8 cellular contexts compared by ENCODE assay signal in genomic region chr2:169693344-169693743, GRCh38. TPM values are rescaled to one million over a fixed set of nuclear protein-coding genes. Genes with fewer than 3 reads are reported as not detected.
DNase-seq lines count a peak whose midpoint lies in the region; ATAC-seq, FAIRE-seq and TF ChIP-seq lines count a peak whose summit lies in the region.

No MANE protein-coding gene starts in this region.

- H3K9me3 Mint-ChIP-seq in activated naive CD8-positive, alpha-beta T cell treated with anti-CD3 and anti-CD28 coated beads, Interleukin-2, amount 50 U/mL, for 24 hours: peaks cover 17% of the 10 kb centered on the region

- H3K4me3 ChIP-seq in LNCaP clone FGC (ENCODE audit: low read depth, low read length) (no peak overlapping the region), sigmoid colon (no peak overlapping the region)

- FAIRE-seq in D721Med (lab: Jason Lieb, UNC): no peak

- H3K4me1 Mint-ChIP-seq in activated naive CD8-positive, alpha-beta T cell treated with anti-CD3 and anti-CD28 coated beads, Interleukin-2, amount 50 U/mL, for 24 hours: peaks cover 18% of the 10 kb centered on the region

- H3K9me3 ChIP-seq in sigmoid colon: no peaks in the 10 kb centered on the region

- H3K27ac ChIP-seq in sigmoid colon: peak overlapping the region in 1 of 4 donors; percentile 88

- DNase-seq in D721Med (ENCODE audit: insufficient read length, low spot score) (no peak), LNCaP clone FGC (ENCODE audit: low read depth) (no peak), midbrain (lab: John Stamatoyannopoulos, UW) (peak; percentile 24), sigmoid colon (no peak)
- no peak for DNase-seq in activated naive CD8-positive, alpha-beta T cell treated with anti-CD3 and anti-CD28 coated beads, Interleukin-2, amount 50 U/mL, for 24 hours
- DNase-seq in NK-92 treated with Interleukin-12 subunit alpha and Interleukin-12 subunit beta, amount 100 ng/mL, for 24 hours (lab: John Stamatoyannopoulos, UW): no peak

- H3K27ac Mint-ChIP-seq in activated naive CD8-positive, alpha-beta T cell treated with anti-CD3 and anti-CD28 coated beads, Interleukin-2, amount 50 U/mL, for 24 hours: peak overlapping the region; percentile 87

- TF ChIP-seq CTCF in D721Med (IDR thresholded peaks at IDR 0.05; ENCODE audit: insufficient read depth, missing control alignments): peak; percentile 51
- peak; percentile 32 for TF ChIP-seq CTCF in LNCaP clone FGC (IDR thresholded peaks at IDR 0.05; ENCODE audit: control insufficient read depth, extremely low read depth, insufficient read depth)
- no peak for TF ChIP-seq CTCF in sigmoid colon (IDR thresholded peaks at IDR 0.05)

- intact Hi-C loops in sigmoid colon (cut with DNase I): no loop called here

- ATAC-seq in activated naive CD8-positive, alpha-beta T cell treated with anti-CD3 and anti-CD28 coated beads, Interleukin-2, amount 50 U/mL, for 24 hours: no peak
- no peak for ATAC-seq in HG03135 (IDR thresholded peaks at IDR 0.05; ENCODE audit: unreplicated experiment)
- ATAC-seq in HG03039 (IDR thresholded peaks at IDR 0.05; ENCODE audit: unreplicated experiment): no peak

- no peak for TF ChIP-seq EP300 in sigmoid colon (IDR thresholded peaks at IDR 0.05)

- TF ChIP-seq POLR2A in sigmoid colon (IDR thresholded peaks at IDR 0.05): no peak

- H3K4me3 Mint-ChIP-seq in activated naive CD8-positive, alpha-beta T cell treated with anti-CD3 and anti-CD28 coated beads, Interleukin-2, amount 50 U/mL, for 24 hours: peak overlapping the region; percentile 89

- H3K4me1 ChIP-seq in sigmoid colon: peaks cover 0 to 21% (median 13%) of the 10 kb centered on the region in 4 donors

- no peaks in the 10 kb centered on the region for H3K36me3 ChIP-seq in sigmoid colon

- 4 to 15% methylated on average over 4 of the region's 4 CpGs for WGBS in sigmoid colon, 2 donors

- peaks cover 2% of the 10 kb centered on the region for H3K27me3 Mint-ChIP-seq in activated naive CD8-positive, alpha-beta T cell treated with anti-CD3 and anti-CD28 coated beads, Interleukin-2, amount 50 U/mL, for 24 hours

- peaks cover 11% of the 10 kb centered on the region for H3K36me3 Mint-ChIP-seq in activated naive CD8-positive, alpha-beta T cell treated with anti-CD3 and anti-CD28 coated beads, Interleukin-2, amount 50 U/mL, for 24 hours (ENCODE audit: low read depth)

- no peaks in the 10 kb centered on the region for H3K27me3 ChIP-seq in sigmoid colon

RNA-seq across cellular contexts. Expression of gene CFAP210, which starts 0.9 kb away (rescaled TPM):
- not detected for total RNA-seq in sigmoid colon
- polyA plus RNA-seq in sigmoid colon: under 1 TPM in 1 of 3 donors, not detected in 2; 0.04 TPM

RNA-seq across cellular contexts. Expression of gene PHOSPHO2, which starts 0.9 kb away (rescaled TPM):
- total RNA-seq in sigmoid colon: 10 to 100 TPM in 2 of 4 donors, 1 to 10 TPM in 2; 5.8 to 19.9 (median 14.3) TPM
- 10 to 100 TPM in 1 of 3 donors, 1 to 10 TPM in 2; 3.8 to 15.3 (median 6.6) TPM for polyA plus RNA-seq in sigmoid colon

RNA-seq across cellular contexts. Expression of gene KLHL23, which starts 40.3 kb away (rescaled TPM):
- 10 to 100 TPM; 59.5 to 66.0 (median 64.4) TPM for total RNA-seq in sigmoid colon
- polyA plus RNA-seq in sigmoid colon: 1 to 10 TPM; 4.1 to 4.8 (median 4.6) TPM

Comparison
In these comparisons a context has a peak if more than half of its experiments do, and no peak if none do; other contexts are left out.
1. CTCF ChIP-seq: peak in D721Med (single experiment) and LNCaP clone FGC (single experiment); none in sigmoid colon (0 of 4).